Comparison of ENCODE assay signal across 14 cellular contexts in the genomic region with DNA sequence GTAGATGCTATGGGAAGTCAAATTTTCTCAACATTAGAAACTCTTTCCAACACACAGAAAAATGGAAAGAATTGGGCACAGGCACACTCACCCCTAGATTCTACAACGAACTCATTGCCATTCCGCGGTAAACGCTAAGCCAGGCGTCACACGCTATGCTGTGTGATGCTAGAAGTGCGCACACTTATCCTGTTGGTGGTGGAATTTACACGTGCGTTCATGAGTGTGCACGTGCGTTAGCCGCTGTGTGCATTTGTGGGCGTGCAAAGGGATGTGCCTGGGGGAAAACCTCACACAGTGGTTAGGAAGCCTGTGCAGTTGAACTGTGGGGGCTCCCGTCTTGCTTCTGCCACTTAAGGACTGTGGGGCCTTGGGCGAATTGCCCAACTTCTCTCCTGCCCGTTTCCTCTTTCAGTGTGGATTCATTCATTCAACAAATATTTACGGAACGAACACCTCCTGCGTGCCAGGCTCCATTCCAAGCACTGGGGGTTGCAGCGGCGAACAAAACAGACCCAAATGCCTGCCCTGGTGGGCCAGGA. TPM values are rescaled to one million over a fixed set of nuclear protein-coding genes. Genes with fewer than 3 reads are reported as not detected.
DNase-seq lines count a peak whose midpoint lies in the region; ATAC-seq and TF ChIP-seq lines count a peak whose summit lies in the region.
"Had no signal": no experiment of that assay in that cellular context is flagged by ENCODE, and none has a peak within 500 bp of the region (broad histone marks: within the 10 kb centered on the region; RNA-seq: fewer than 3 reads in every experiment).

No MANE protein-coding gene starts in this region.

- TF ChIP-seq CTCF in left lung (IDR thresholded peaks at IDR 0.05) (no peak), tibial nerve (IDR thresholded peaks at IDR 0.05) (no peak), suprapubic skin (IDR thresholded peaks at IDR 0.05) (no peak)

- TF ChIP-seq POLR2A in tibial nerve (IDR thresholded peaks at IDR 0.05) (no peak), suprapubic skin (IDR thresholded peaks at IDR 0.05) (no peak)

- ATAC-seq in left lung = peak; percentile 30

- H3K9me3 ChIP-seq in SK-N-MC (ENCODE audit: low read depth, low read length) (no peaks in the 10 kb centered on the region), left lung (peaks cover 0 to 5% of the 10 kb centered on the region in 2 donors), tibial nerve (peaks cover 0 to 19% (median 2%) of the 10 kb centered on the region in 4 donors), suprapubic skin (peaks cover 4% of the 10 kb centered on the region)

- H3K4me3 ChIP-seq in SK-N-MC = peak overlapping the region; percentile 55
- H3K4me3 ChIP-seq in left lung = no peak overlapping the region
- H3K4me3 ChIP-seq in tibial nerve = no peak overlapping the region
- H3K4me3 ChIP-seq in suprapubic skin = no peak overlapping the region

- H3K27ac ChIP-seq in SK-N-MC = peak overlapping the region; percentile 92
- peak overlapping the region in 1 of 2 donors; percentile 51 for H3K27ac ChIP-seq in left lung
- H3K27ac ChIP-seq in tibial nerve = no peak overlapping the region
- no peak overlapping the region for H3K27ac ChIP-seq in suprapubic skin
- H3K27ac ChIP-seq: KMS-11 had no signal

- no peak for TF ChIP-seq EP300 in tibial nerve (IDR thresholded peaks at IDR 0.05)
- no peak for TF ChIP-seq EP300 in suprapubic skin (IDR thresholded peaks at IDR 0.05)

- DNase-seq in 8988T (peak; percentile 50), GF-D8 (lab: John Stamatoyannopoulos, UW) (peak; percentile 40), SK-N-MC (ENCODE audit: low read depth, low spot score) (peak; percentile 81), left lung (peak in 1 of 2 donors; percentile 50), cerebellum (ENCODE audit: low spot score) (no peak), tibial nerve (ENCODE audit: low spot score in 2 of 2) (no peak), GM19240 (ENCODE audit: insufficient read length, low spot score) (no peak), suprapubic skin (ENCODE audit: low spot score in 2 of 2) (no peak)
- DNase-seq: activated T-cell treated with anti-CD3 and anti-CD28 coated beads, Interleukin-2, amount 50 U/mL, for 24 hours; dermis blood vessel endothelial cell; NCI-H526; stimulated activated naive CD4-positive, alpha-beta T cell treated with Interleukin-2 at 50 U/mL for 16 hours had no signal

- no peak overlapping the region for H3K9ac ChIP-seq in SK-N-MC (ENCODE audit: insufficient read length)
- H3K9ac ChIP-seq: KMS-11 had no signal

- WGBS in tibial nerve, 2 donors = 70 to 77% methylated on average over 20 to 21 of the region's 21 CpGs
- 55% methylated on average over 12 of the region's 21 CpGs for WGBS in suprapubic skin

- H3K36me3 ChIP-seq in SK-N-MC (ENCODE audit: insufficient read depth, low read length) = no peaks in the 10 kb centered on the region
- H3K36me3 ChIP-seq in left lung = no peaks in the 10 kb centered on the region
- no peaks in the 10 kb centered on the region for H3K36me3 ChIP-seq in tibial nerve
- H3K36me3 ChIP-seq in suprapubic skin = no peaks in the 10 kb centered on the region

- intact Hi-C loops in left lung (cut with DNase I) = no loop called here

- H3K27me3 ChIP-seq in left lung (peaks cover 0 to 16% of the 10 kb centered on the region in 2 donors), tibial nerve (no peaks in the 10 kb centered on the region), suprapubic skin (no peaks in the 10 kb centered on the region)

- H3K4me1 ChIP-seq in left lung (peaks cover 0 to 44% of the 10 kb centered on the region in 2 donors), tibial nerve (peaks cover 0 to 3% (median 0%) of the 10 kb centered on the region in 4 donors), suprapubic skin (peaks cover 10% of the 10 kb centered on the region)

RNA-seq across cellular contexts. Expression of a gene that starts 7.7 kb away (rescaled TPM):
- total RNA-seq in left lung (not detected), cerebellum (not detected), tibial nerve (not detected), suprapubic skin (not detected)
- total RNA-seq: dermis blood vessel endothelial cell, mononuclear cell had no signal

RNA-seq across cellular contexts. Expression of a gene that starts 27.6 kb away (rescaled TPM):
- total RNA-seq in left lung = 10 to 100 TPM; 18.5 to 23.9 TPM
- total RNA-seq in cerebellum = 48.8 TPM
- total RNA-seq in tibial nerve = 100 to 1,000 TPM in 1 of 4 donors, 10 to 100 TPM in 3; 37.3 to 140 (median 66.6) TPM
- total RNA-seq in suprapubic skin = 10 to 100 TPM in 1 of 4 donors, 1 to 10 TPM in 3; 1.8 to 39.6 (median 6.2) TPM

Comparison
In these comparisons a context has a peak if more than half of its experiments do, and no peak if none do; other contexts are left out.
1. DNase-seq: peak in 8988T (single experiment), GF-D8 (single experiment) and SK-N-MC (single experiment); none in cerebellum (single experiment), tibial nerve (0 of 2), GM19240 (single experiment) and suprapubic skin (0 of 2).